ENCODE assay signal across 15 cellular contexts in the genomic region with DNA sequence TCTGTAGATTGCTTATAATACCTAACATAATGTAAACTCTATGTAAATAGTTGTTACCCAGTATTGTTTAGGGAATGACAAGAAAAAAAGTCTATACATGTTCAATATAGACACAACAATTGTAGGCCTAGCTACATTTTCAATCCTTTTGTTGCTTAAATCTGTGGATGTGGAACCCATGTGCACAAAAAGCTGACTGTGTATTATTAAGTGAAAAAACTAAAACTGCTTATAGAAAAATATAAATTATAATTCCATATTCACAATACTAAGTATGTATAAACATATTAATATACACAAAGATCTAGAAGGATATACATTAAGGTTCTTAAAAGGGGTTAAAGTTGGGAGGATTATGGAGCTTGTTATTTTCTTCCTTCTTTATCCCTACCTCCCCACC.
DNase-seq lines count a peak whose midpoint lies in the region; ATAC-seq and TF ChIP-seq lines count a peak whose summit lies in the region.
"Had no signal": no experiment of that assay in that cellular context is flagged by ENCODE, and none has a peak within 500 bp of the region (broad histone marks: within the 10 kb centered on the region; RNA-seq: fewer than 3 reads in every experiment).

No MANE protein-coding gene starts in this region.

- H2AFZ ChIP-seq in hepatocyte: no peak overlapping the region

- H3K4me3 Mint-ChIP-seq in HFFc6 (no peak overlapping the region), natural killer cell (peak overlapping the region; percentile 70)
- H3K4me3 Mint-ChIP-seq: B cell; CD8-positive, alpha-beta T cell; H9 had no signal

- DNase-seq in HFFc6 (no peak), hepatocyte (ENCODE audit: low spot score) (no peak), natural killer cell (no peak), posterior cingulate gyrus (no peak), NCI-H82 treated with DMSO at 0.1 percent for 48 hours (lab: John Stamatoyannopoulos, UW; ENCODE audit: unreplicated experiment) (no peak)
- DNase-seq in activated effector memory CD4-positive, alpha-beta T cell treated with Interleukin-2 at 50 U/mL for 16 hours: no peak
- DNase-seq: 8988T; CD8-positive, alpha-beta T cell; DMS 273 treated with DMSO at 0.1 percent for 48 hours; DND-41; H9 had no signal

- ATAC-seq in natural killer cell: no peak
- no peak for ATAC-seq in HG03135 (IDR thresholded peaks at IDR 0.05; ENCODE audit: unreplicated experiment)
- ATAC-seq: CD8-positive, alpha-beta T cell; GM12878 had no signal

- H3K27ac ChIP-seq in hepatocyte: peak overlapping the region; percentile 21
- H3K27ac ChIP-seq: BLaER1 treated with 17β-estradiol and CSF1 and Interleukin-3, amounts not matched to agents 10 nM and 100 nM had no signal

- no peaks in the 10 kb centered on the region for H3K9me3 ChIP-seq in hepatocyte (ENCODE audit: low read depth)

- no peak overlapping the region for H3K4me3 ChIP-seq in hepatocyte
- H3K4me3 ChIP-seq: BLaER1 treated with 17β-estradiol and CSF1 and Interleukin-3, amounts not matched to agents 10 nM and 100 nM; GM12878 had no signal

- intact Hi-C loops in natural killer cell (cut with micrococcal nuclease): no loop called here
- intact Hi-C loops in posterior cingulate gyrus (cut with DNase I): no loop called here

- no peaks in the 10 kb centered on the region for H3K27me3 ChIP-seq in hepatocyte
- H3K27me3 ChIP-seq: BLaER1 treated with 17β-estradiol and CSF1 and Interleukin-3, amounts not matched to agents 10 nM and 100 nM had no signal

- H3K27ac Mint-ChIP-seq in HFFc6 (peak overlapping the region; percentile 32; the same call in 1 of the 2 replicates), natural killer cell (peak overlapping the region; percentile 67 to 88)
- H3K27ac Mint-ChIP-seq: B cell; CD8-positive, alpha-beta T cell; H9 had no signal

- peaks cover 57% of the 10 kb centered on the region for H3K4me1 Mint-ChIP-seq in HFFc6 (ENCODE audit: low read depth)
- H3K4me1 Mint-ChIP-seq in natural killer cell: peaks cover 30 to 31% of the 10 kb centered on the region in 2 donors

- H3K36me3 Mint-ChIP-seq in HFFc6 (ENCODE audit: low read depth): no peaks in the 10 kb centered on the region; the same call in 1 of the 2 replicates
- no peaks in the 10 kb centered on the region for H3K36me3 Mint-ChIP-seq in natural killer cell
- H3K36me3 Mint-ChIP-seq: CD8-positive, alpha-beta T cell had no signal

- no peaks in the 10 kb centered on the region for H3K36me3 ChIP-seq in hepatocyte (replicated peaks; ENCODE audit: insufficient read depth, low read depth)
- H3K36me3 ChIP-seq: BLaER1 treated with 17β-estradiol and CSF1 and Interleukin-3, amounts not matched to agents 10 nM and 100 nM had no signal

- TF ChIP-seq CTCF in HFFc6 (IDR thresholded peaks at IDR 0.05) (no peak), hepatocyte (IDR thresholded peaks at IDR 0.05; ENCODE audit: poor library complexity) (no peak), natural killer cell (IDR thresholded peaks at IDR 0.05) (no peak)

- peaks cover 3% of the 10 kb centered on the region for H3K27me3 Mint-ChIP-seq in HFFc6 (ENCODE audit: insufficient read depth)
- H3K27me3 Mint-ChIP-seq in natural killer cell (ENCODE audit: low read depth in 2 of 2): no peaks in the 10 kb centered on the region
- H3K27me3 Mint-ChIP-seq: B cell had no signal

- H3K9me3 Mint-ChIP-seq in HFFc6: peaks cover 5% of the 10 kb centered on the region
- H3K9me3 Mint-ChIP-seq in natural killer cell: no peaks in the 10 kb centered on the region
- H3K9me3 Mint-ChIP-seq: CD8-positive, alpha-beta T cell had no signal

- H3K4me2 ChIP-seq in hepatocyte: no peak overlapping the region
- H3K4me2 ChIP-seq: BLaER1 treated with 17β-estradiol and CSF1 and Interleukin-3, amounts not matched to agents 10 nM and 100 nM had no signal

- no peaks in the 10 kb centered on the region for H3K9me2 ChIP-seq in hepatocyte (replicated peaks; ENCODE audit: insufficient read depth)

- no peaks in the 10 kb centered on the region for H3K79me2 ChIP-seq in hepatocyte

- H3K4me1 ChIP-seq in hepatocyte (ENCODE audit: insufficient read depth): peaks cover 9% of the 10 kb centered on the region

- no peaks in the 10 kb centered on the region for H4K20me1 ChIP-seq in hepatocyte (ENCODE audit: insufficient read depth, poor library complexity, severe bottlenecking)
- H4K20me1 ChIP-seq: BLaER1 treated with 17β-estradiol and CSF1 and Interleukin-3, amounts not matched to agents 10 nM and 100 nM had no signal
